In genomic region chr15:99916668-99917223, GRCh38 we compare ENCODE assay signal across 28 cellular contexts.
DNase-seq lines count a peak whose midpoint lies in the region; ATAC-seq, FAIRE-seq and TF ChIP-seq lines count a peak whose summit lies in the region.
"Had no signal": no experiment of that assay in that cellular context is flagged by ENCODE, and none has a peak within 500 bp of the region (broad histone marks: within the 10 kb centered on the region; RNA-seq: fewer than 3 reads in every experiment).

No MANE protein-coding gene starts in this region.

- no peak for FAIRE-seq in kidney (lab: Jason Lieb, UNC)
- FAIRE-seq: D721Med, G401.6, GM12878, H1 had no signal

- peaks cover 2% of the 10 kb centered on the region for H3K4me1 Mint-ChIP-seq in activated CD4-positive, alpha-beta T cell treated with anti-CD3 and anti-CD28 coated beads, Interleukin-2, amount 10 ng/mL, durations not matched to agents 24 days and 14 days
- peaks cover 16% of the 10 kb centered on the region for H3K4me1 Mint-ChIP-seq in type B pancreatic cell (ENCODE audit: unreplicated experiment)

- no peaks in the 10 kb centered on the region for H3K4me1 ChIP-seq in kidney (ENCODE audit: control insufficient read depth in 1 of 2, insufficient read depth in 1 of 2, low read depth in 1 of 2, low read length in 2 of 2)
- H3K4me1 ChIP-seq: BE2C, SJSA1 had no signal

- ATAC-seq in HG02623 (IDR thresholded peaks at IDR 0.05; ENCODE audit: unreplicated experiment), result no peak
- ATAC-seq: GM12878, HCT116 had no signal

- no peaks in the 10 kb centered on the region for H3K36me3 Mint-ChIP-seq in activated CD4-positive, alpha-beta T cell treated with anti-CD3 and anti-CD28 coated beads, Interleukin-2, amount 10 ng/mL, durations not matched to agents 24 days and 14 days (ENCODE audit: low read depth)
- H3K36me3 Mint-ChIP-seq in type B pancreatic cell, result no peaks in the 10 kb centered on the region

- DNase-seq in activated CD4-positive, alpha-beta T cell treated with anti-CD3 and anti-CD28 coated beads, Interleukin-2, amount 10 ng/mL, durations not matched to agents 24 days and 14 days, result peak; percentile 49
- no peak for DNase-seq in activated CD4-positive, alpha-beta T cell treated with anti-CD3 and anti-CD28 coated beads, Interleukin-2, amount 50 U/mL, for 1 hour
- DNase-seq in SK-N-MC (ENCODE audit: low read depth, low spot score), result no peak
- peak; percentile 50 for DNase-seq in kidney
- no peak for DNase-seq in type B pancreatic cell (ENCODE audit: extremely low spot score, unreplicated experiment)
- no peak for DNase-seq in stimulated activated CD8-positive, alpha-beta memory T cell treated with anti-CD3 and anti-CD28 coated beads, Interleukin-4, amount 100 ng/mL, for 48 hours
- no peak for DNase-seq in NCI-H146 (lab: John Stamatoyannopoulos, UW)
- DNase-seq: ACHN; BE2C; CD4-positive, alpha-beta T cell; DMS53; KBM-7; MV-4-11; NCI-H1105 treated with DMSO at 0.1 percent for 48 hours; NCI-H1694; NCI-H2081; NCI-H2227 treated with DMSO at 0.1 percent for 48 hours; NCI-H526 treated with DMSO at 0.1 percent for 48 hours; PC-9; Right ventricle myocardium superior had no signal

- no peak overlapping the region for H3K27ac Mint-ChIP-seq in activated CD4-positive, alpha-beta T cell treated with anti-CD3 and anti-CD28 coated beads, Interleukin-2, amount 10 ng/mL, durations not matched to agents 24 days and 14 days
- peak overlapping the region; percentile 46 for H3K27ac Mint-ChIP-seq in type B pancreatic cell
- H3K27ac Mint-ChIP-seq: CD4-positive, alpha-beta T cell had no signal

- intact Hi-C loops in activated CD4-positive, alpha-beta T cell treated with anti-CD3 and anti-CD28 coated beads, Interleukin-2, amount 10 ng/mL, durations not matched to agents 24 days and 14 days (cut with micrococcal nuclease), result no loop called here
- intact Hi-C loops in kidney (cut with DNase I), result no loop called here

- H3K9me3 ChIP-seq in SK-N-MC (ENCODE audit: low read depth, low read length) (no peaks in the 10 kb centered on the region), kidney (ENCODE audit: control insufficient read depth in 1 of 2, low read length in 2 of 2) (no peaks in the 10 kb centered on the region)
- H3K9me3 ChIP-seq: BE2C, SJSA1 had no signal

- no peaks in the 10 kb centered on the region for H3K9me3 Mint-ChIP-seq in activated CD4-positive, alpha-beta T cell treated with anti-CD3 and anti-CD28 coated beads, Interleukin-2, amount 10 ng/mL, durations not matched to agents 24 days and 14 days
- peaks cover 2% of the 10 kb centered on the region for H3K9me3 Mint-ChIP-seq in type B pancreatic cell
- H3K9me3 Mint-ChIP-seq: CD4-positive, alpha-beta T cell had no signal

- no peak overlapping the region for H3K9ac ChIP-seq in SK-N-MC (ENCODE audit: insufficient read length)
- no peak overlapping the region for H3K9ac ChIP-seq in kidney (ENCODE audit: low read length in 2 of 2)

- H3K27ac ChIP-seq in SK-N-MC (no peak overlapping the region), kidney (ENCODE audit: low read depth in 2 of 2, low read length in 2 of 2) (no peak overlapping the region)
- H3K27ac ChIP-seq: 22Rv1, PC-9, SJSA1 had no signal

- peak overlapping the region; percentile 34; the same call in 1 of the 2 replicates for H3K4me3 ChIP-seq in SK-N-MC
- no peak overlapping the region for H3K4me3 ChIP-seq in kidney (ENCODE audit: low read length in 2 of 2)
- H3K4me3 ChIP-seq: GM12878, PC-9, SJSA1 had no signal

- no peak overlapping the region for H3K4me3 Mint-ChIP-seq in activated CD4-positive, alpha-beta T cell treated with anti-CD3 and anti-CD28 coated beads, Interleukin-2, amount 10 ng/mL, durations not matched to agents 24 days and 14 days
- H3K4me3 Mint-ChIP-seq in type B pancreatic cell, result no peak overlapping the region
- H3K4me3 Mint-ChIP-seq: CD4-positive, alpha-beta T cell had no signal

- TF ChIP-seq CTCF in kidney (IDR thresholded peaks at IDR 0.05; ENCODE audit: borderline replicate concordance, extremely low read depth, insufficient read depth), result no peak
- no peak for TF ChIP-seq CTCF in type B pancreatic cell (conservative IDR thresholded peaks at IDR 0.05)

- H3K27me3 Mint-ChIP-seq in activated CD4-positive, alpha-beta T cell treated with anti-CD3 and anti-CD28 coated beads, Interleukin-2, amount 10 ng/mL, durations not matched to agents 24 days and 14 days, result peaks cover 14% of the 10 kb centered on the region
- peaks cover 22% of the 10 kb centered on the region for H3K27me3 Mint-ChIP-seq in type B pancreatic cell

- H3K36me3 ChIP-seq in SK-N-MC (ENCODE audit: insufficient read depth, low read length) (no peaks in the 10 kb centered on the region), kidney (ENCODE audit: control insufficient read depth in 1 of 2, insufficient read depth in 2 of 2, low read length in 2 of 2) (no peaks in the 10 kb centered on the region)
- H3K36me3 ChIP-seq: BE2C, SJSA1 had no signal

Comparison
In these comparisons a context has a peak if more than half of its experiments do, and no peak if none do; other contexts are left out.
1. DNase-seq: peak in activated CD4-positive, alpha-beta T cell treated with anti-CD3 and anti-CD28 coated beads, Interleukin-2, amount 10 ng/mL, durations not matched to agents 24 days and 14 days (single experiment) and kidney (single experiment); none in activated CD4-positive, alpha-beta T cell treated with anti-CD3 and anti-CD28 coated beads, Interleukin-2, amount 50 U/mL, for 1 hour (single experiment), SK-N-MC (single experiment), type B pancreatic cell (single experiment), stimulated activated CD8-positive, alpha-beta memory T cell treated with anti-CD3 and anti-CD28 coated beads, Interleukin-4, amount 100 ng/mL, for 48 hours (single experiment) and NCI-H146 (single experiment).